In genomic region chr4:87179751-87180150, GRCh38 we compare ENCODE assay signal across 2 cellular contexts.
TF ChIP-seq lines count a peak whose summit lies in the region.

No MANE protein-coding gene starts in this region.

TF ChIP-seq in WTC11, 78 proteins besides CTCF, POLR2A, EP300 and RAD21:
- TF ChIP-seq SOX15 (CRISPR knock-in tag; IDR thresholded peaks at IDR 0.05) (no peak), GRHL2 (CRISPR knock-in tag; IDR thresholded peaks at IDR 0.05; ENCODE audit: insufficient replicate concordance, severe bottlenecking) (no peak), TP53 (CRISPR knock-in tag; IDR thresholded peaks at IDR 0.05) (no peak), RORB (CRISPR knock-in tag; IDR thresholded peaks at IDR 0.05) (no peak), CDX4 (CRISPR knock-in tag; IDR thresholded peaks at IDR 0.05; ENCODE audit: borderline replicate concordance) (no peak), HMGXB4 (CRISPR knock-in tag; IDR thresholded peaks at IDR 0.05) (no peak), ZNF219 (CRISPR knock-in tag; IDR thresholded peaks at IDR 0.05; ENCODE audit: borderline replicate concordance) (no peak)
- TF ChIP-seq, protein P1, sequence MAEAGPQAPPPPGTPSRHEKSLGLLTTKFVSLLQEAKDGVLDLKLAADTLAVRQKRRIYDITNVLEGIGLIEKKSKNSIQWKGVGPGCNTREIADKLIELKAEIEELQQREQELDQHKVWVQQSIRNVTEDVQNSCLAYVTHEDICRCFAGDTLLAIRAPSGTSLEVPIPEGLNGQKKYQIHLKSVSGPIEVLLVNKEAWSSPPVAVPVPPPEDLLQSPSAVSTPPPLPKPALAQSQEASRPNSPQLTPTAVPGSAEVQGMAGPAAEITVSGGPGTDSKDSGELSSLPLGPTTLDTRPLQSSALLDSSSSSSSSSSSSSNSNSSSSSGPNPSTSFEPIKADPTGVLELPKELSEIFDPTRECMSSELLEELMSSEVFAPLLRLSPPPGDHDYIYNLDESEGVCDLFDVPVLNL (CRISPR knock-in tag; IDR thresholded peaks at IDR 0.05; ENCODE audit: borderline replicate concordance, low read depth): no peak
- TF ChIP-seq, protein P2, sequence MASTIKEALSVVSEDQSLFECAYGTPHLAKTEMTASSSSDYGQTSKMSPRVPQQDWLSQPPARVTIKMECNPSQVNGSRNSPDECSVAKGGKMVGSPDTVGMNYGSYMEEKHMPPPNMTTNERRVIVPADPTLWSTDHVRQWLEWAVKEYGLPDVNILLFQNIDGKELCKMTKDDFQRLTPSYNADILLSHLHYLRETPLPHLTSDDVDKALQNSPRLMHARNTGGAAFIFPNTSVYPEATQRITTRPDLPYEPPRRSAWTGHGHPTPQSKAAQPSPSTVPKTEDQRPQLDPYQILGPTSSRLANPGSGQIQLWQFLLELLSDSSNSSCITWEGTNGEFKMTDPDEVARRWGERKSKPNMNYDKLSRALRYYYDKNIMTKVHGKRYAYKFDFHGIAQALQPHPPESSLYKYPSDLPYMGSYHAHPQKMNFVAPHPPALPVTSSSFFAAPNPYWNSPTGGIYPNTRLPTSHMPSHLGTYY (CRISPR knock-in tag; IDR thresholded peaks at IDR 0.05): no peak

TF ChIP-seq in HepG2, 621 proteins besides CTCF, POLR2A, EP300 and RAD21:
- no peak for TF ChIP-seq NR2F6 (IDR thresholded peaks at IDR 0.05)
- no peak for TF ChIP-seq NR2F6 (CRISPR knock-in tag; IDR thresholded peaks at IDR 0.05)
- no peak for TF ChIP-seq JARID2 (CRISPR knock-in tag; IDR thresholded peaks at IDR 0.05; ENCODE audit: insufficient replicate concordance)
- TF ChIP-seq, protein P3, sequence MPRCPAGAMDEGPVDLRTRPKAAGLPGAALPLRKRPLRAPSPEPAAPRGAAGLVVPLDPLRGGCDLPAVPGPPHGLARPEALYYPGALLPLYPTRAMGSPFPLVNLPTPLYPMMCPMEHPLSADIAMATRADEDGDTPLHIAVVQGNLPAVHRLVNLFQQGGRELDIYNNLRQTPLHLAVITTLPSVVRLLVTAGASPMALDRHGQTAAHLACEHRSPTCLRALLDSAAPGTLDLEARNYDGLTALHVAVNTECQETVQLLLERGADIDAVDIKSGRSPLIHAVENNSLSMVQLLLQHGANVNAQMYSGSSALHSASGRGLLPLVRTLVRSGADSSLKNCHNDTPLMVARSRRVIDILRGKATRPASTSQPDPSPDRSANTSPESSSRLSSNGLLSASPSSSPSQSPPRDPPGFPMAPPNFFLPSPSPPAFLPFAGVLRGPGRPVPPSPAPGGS (CRISPR knock-in tag; IDR thresholded peaks at IDR 0.05): no peak
- no peak for TF ChIP-seq SMARCC2 (IDR thresholded peaks at IDR 0.05)
- TF ChIP-seq ZNF460 (CRISPR knock-in tag; IDR thresholded peaks at IDR 0.05; ENCODE audit: borderline replicate concordance): no peak
- TF ChIP-seq, protein P4, sequence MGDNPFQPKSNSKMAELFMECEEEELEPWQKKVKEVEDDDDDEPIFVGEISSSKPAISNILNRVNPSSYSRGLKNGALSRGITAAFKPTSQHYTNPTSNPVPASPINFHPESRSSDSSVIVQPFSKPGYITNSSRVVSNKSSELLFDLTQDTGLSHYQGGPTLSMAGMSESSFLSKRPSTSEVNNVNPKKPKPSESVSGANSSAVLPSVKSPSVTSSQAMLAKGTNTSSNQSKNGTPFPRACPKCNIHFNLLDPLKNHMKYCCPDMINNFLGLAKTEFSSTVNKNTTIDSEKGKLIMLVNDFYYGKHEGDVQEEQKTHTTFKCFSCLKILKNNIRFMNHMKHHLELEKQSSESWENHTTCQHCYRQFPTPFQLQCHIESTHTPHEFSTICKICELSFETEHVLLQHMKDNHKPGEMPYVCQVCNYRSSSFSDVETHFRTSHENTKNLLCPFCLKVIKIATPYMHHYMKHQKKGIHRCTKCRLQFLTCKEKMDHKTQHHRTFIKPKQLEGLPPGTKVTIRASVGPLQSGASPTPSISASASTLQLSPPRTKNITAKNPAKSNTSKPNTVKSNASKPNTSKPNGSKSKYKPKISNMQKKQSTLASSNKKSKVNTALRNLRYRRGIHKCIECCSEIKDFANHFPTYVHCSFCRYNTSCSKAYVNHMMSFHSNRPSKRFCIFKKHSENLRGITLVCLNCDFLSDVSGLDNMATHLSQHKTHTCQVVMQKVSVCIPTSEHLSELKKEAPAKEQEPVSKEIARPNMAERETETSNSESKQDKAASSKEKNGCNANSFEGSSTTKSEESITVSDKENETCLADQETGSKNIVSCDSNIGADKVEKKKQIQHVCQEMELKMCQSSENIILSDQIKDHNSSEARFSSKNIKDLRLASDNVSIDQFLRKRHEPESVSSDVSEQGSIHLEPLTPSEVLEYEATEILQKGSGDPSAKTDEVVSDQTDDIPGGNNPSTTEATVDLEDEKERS (CRISPR knock-in tag; IDR thresholded peaks at IDR 0.05): no peak
- TF ChIP-seq MTA1 (CRISPR knock-in tag; IDR thresholded peaks at IDR 0.05; ENCODE audit: borderline replicate concordance): no peak
- no peak for TF ChIP-seq GZF1 (CRISPR knock-in tag; IDR thresholded peaks at IDR 0.05)
- no peak for TF ChIP-seq ZNF350 (CRISPR knock-in tag; IDR thresholded peaks at IDR 0.05; ENCODE audit: borderline replicate concordance, low read depth)
- TF ChIP-seq ZNF180 (CRISPR knock-in tag; IDR thresholded peaks at IDR 0.05; ENCODE audit: borderline replicate concordance, low read depth): no peak
- TF ChIP-seq ONECUT2 (CRISPR knock-in tag; IDR thresholded peaks at IDR 0.05): no peak
- TF ChIP-seq PBX3 (CRISPR knock-in tag; IDR thresholded peaks at IDR 0.05; ENCODE audit: borderline replicate concordance): no peak
- TF ChIP-seq ZSCAN21 (CRISPR knock-in tag; IDR thresholded peaks at IDR 0.05; ENCODE audit: borderline replicate concordance): no peak
- no peak for TF ChIP-seq ELK4 (CRISPR knock-in tag; IDR thresholded peaks at IDR 0.05; ENCODE audit: borderline replicate concordance)
